In the genomic region with DNA sequence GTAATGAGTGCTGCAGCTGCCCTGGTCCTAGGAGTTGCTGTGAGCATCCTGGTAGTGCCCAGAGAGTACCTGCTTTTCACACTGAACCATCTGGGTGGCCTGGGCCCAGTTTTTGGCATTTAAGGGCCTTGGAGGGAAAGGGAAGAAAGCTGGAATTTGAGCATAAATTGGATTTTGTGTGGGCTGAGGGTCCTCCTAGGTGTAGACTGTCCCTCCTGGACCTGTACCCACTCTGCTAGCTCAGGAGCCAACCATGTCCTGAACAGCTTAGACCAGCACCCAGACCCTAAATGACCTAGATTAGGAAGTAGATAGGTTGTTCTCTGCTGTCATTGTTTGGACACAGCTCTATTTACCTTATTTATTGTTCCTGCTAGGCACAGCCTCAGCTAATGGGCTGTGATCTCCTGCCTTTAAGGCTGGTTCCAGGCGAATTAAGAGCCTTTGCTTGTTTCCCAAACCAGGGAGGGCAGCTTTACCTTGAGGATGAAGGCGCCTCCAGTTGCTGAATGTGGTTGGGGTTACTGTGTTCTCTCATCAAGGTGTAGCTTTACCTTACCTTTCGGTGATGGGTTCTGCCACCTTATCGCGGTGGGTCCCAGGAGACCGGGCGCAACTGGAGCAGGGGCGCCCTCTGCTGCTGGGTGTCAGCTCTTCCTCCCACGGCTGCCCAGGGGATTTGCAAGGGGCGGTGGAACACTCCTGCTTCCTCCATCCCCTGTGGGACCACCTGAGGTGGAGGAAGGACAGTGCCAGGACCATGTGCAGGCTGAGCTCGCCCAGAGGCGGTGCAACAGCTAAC, we compare ENCODE assay signal across 9 cellular contexts. TPM values are rescaled to one million over a fixed set of nuclear protein-coding genes. Genes with fewer than 3 reads are reported as not detected.
A peak's percentile ranks its signal among the peaks of the same experiment; 100 is the strongest.
DNase-seq lines count a peak whose midpoint lies in the region.
"Had no signal": no experiment of that assay in that cellular context is flagged by ENCODE, and none has a peak within 500 bp of the region (broad histone marks: within the 10 kb centered on the region; RNA-seq: fewer than 3 reads in every experiment).

No MANE protein-coding gene starts in this region.

- no peak overlapping the region for H2AK5ac ChIP-seq in mesendoderm (ENCODE audit: low read length)

- H3K23ac ChIP-seq in mesendoderm (ENCODE audit: low read length), result no peak overlapping the region

- no peak overlapping the region for H3K56ac ChIP-seq in mesendoderm (ENCODE audit: low read length)

- no peaks in the 10 kb centered on the region for H3K9me2 ChIP-seq in GM23248 (ENCODE audit: insufficient read depth)

- H4K20me1 ChIP-seq in BLaER1 (peaks cover 6% of the 10 kb centered on the region; the same call in 1 of the 2 replicates), GM23248 (ENCODE audit: insufficient read depth) (no peaks in the 10 kb centered on the region)

- 23 to 26% methylated on average over 12 of the region's 12 CpGs for WGBS in GM23248 (ENCODE audit: low coverage in 1 of 2, low lambda C conversion rate in 2 of 2, missing lambda C conversion rate in 2 of 2), 2 experiments
- no CpG with 5 or more reads among the region's 12 CpGs for WGBS in mesendoderm (ENCODE audit: extremely low coverage, insufficient coverage, low lambda C conversion rate)

- peaks cover 14% of the 10 kb centered on the region; the same call in 1 of the 2 replicates for H3F3A ChIP-seq in GM23248 (ENCODE audit: insufficient read depth)

- no peak overlapping the region for H2BK120ac ChIP-seq in mesendoderm (ENCODE audit: low read depth, low read length)

- peak overlapping the region; percentile 92 for H3K27ac Mint-ChIP-seq in activated CD4-positive, alpha-beta T cell treated with anti-CD3 and anti-CD28 coated beads, Interleukin-2, amount 10 ng/mL, durations not matched to agents 7 days and 5 days
- H3K27ac Mint-ChIP-seq: stimulated activated naive CD8-positive, alpha-beta T cell treated with anti-CD3 and anti-CD28 coated beads, Interleukin-15, Interleukin-2, amounts not matched to agents 100 ng/mL and 50 ng/mL, for 24 hours had no signal

- H2BK15ac ChIP-seq in mesendoderm (replicated peaks; ENCODE audit: low read depth), result no peak overlapping the region

- H3K4me1 ChIP-seq in BLaER1 (peaks cover 48% of the 10 kb centered on the region), GM23248 (ENCODE audit: insufficient read depth) (peaks cover 23% of the 10 kb centered on the region), mesendoderm (ENCODE audit: control insufficient read depth, low read depth, low read length) (no peaks in the 10 kb centered on the region)

- H2BK5ac ChIP-seq in mesendoderm (ENCODE audit: low read length), result no peak overlapping the region

- H3K36me3 ChIP-seq in BLaER1 (no peaks in the 10 kb centered on the region), GM23248 (ENCODE audit: low read depth) (no peaks in the 10 kb centered on the region), mesendoderm (ENCODE audit: control insufficient read depth, insufficient read depth, low read length) (no peaks in the 10 kb centered on the region)

- H3K27ac ChIP-seq in BLaER1 (no peak overlapping the region), GM23248 (no peak overlapping the region), mesendoderm (ENCODE audit: low read depth, low read length) (no peak overlapping the region)

- H3K27me3 Mint-ChIP-seq in activated CD4-positive, alpha-beta T cell treated with anti-CD3 and anti-CD28 coated beads, Interleukin-2, amount 10 ng/mL, durations not matched to agents 7 days and 5 days, result peaks cover 3% of the 10 kb centered on the region
- H3K27me3 Mint-ChIP-seq: stimulated activated naive CD8-positive, alpha-beta T cell treated with anti-CD3 and anti-CD28 coated beads, Interleukin-15, Interleukin-2, amounts not matched to agents 100 ng/mL and 50 ng/mL, for 24 hours had no signal

- H4K8ac ChIP-seq in mesendoderm (ENCODE audit: low read depth, low read length), result no peak overlapping the region

- peak; percentile 70 for DNase-seq in GM23248
- peak; percentile 55 for DNase-seq in NCI-H2227 treated with DMSO at 0.1 percent for 48 hours (lab: John Stamatoyannopoulos, UW)
- DNase-seq in activated CD4-positive, alpha-beta T cell treated with anti-CD3 and anti-CD28 coated beads, Interleukin-2, amount 10 ng/mL, durations not matched to agents 7 days and 5 days, result peak; percentile 79
- DNase-seq in dermis blood vessel endothelial cell, result peak; percentile 66
- peak; percentile 76 for DNase-seq in mesendoderm
- peak; percentile 54 to 56 for DNase-seq in stimulated activated CD8-positive, alpha-beta memory T cell treated with anti-CD3 and anti-CD28 coated beads, Interleukin-4, amount 100 ng/mL, for 1 hour (ENCODE audit: low read depth in 2 of 2, low spot score in 1 of 2)
- no peak for DNase-seq in SHP77 (lab: John Stamatoyannopoulos, UW)

- no peak overlapping the region for H2AFZ ChIP-seq in GM23248

- H3K4ac ChIP-seq in mesendoderm (ENCODE audit: low read depth, low read length), result no peak overlapping the region

- peak overlapping the region; percentile 66 for H3K4me2 ChIP-seq in BLaER1
- peak overlapping the region; percentile 18 for H3K4me2 ChIP-seq in GM23248 (ENCODE audit: unreplicated experiment)
- no peak overlapping the region for H3K4me2 ChIP-seq in mesendoderm (ENCODE audit: low read length)

- H3K9me3 ChIP-seq in BLaER1 (no peaks in the 10 kb centered on the region), GM23248 (ENCODE audit: low read depth) (no peaks in the 10 kb centered on the region)

- H3K4me3 Mint-ChIP-seq in activated CD4-positive, alpha-beta T cell treated with anti-CD3 and anti-CD28 coated beads, Interleukin-2, amount 10 ng/mL, durations not matched to agents 7 days and 5 days, result peak overlapping the region; percentile 76

- H3K36me3 Mint-ChIP-seq in activated CD4-positive, alpha-beta T cell treated with anti-CD3 and anti-CD28 coated beads, Interleukin-2, amount 10 ng/mL, durations not matched to agents 7 days and 5 days (ENCODE audit: low read depth), result peaks cover 21% of the 10 kb centered on the region

- H4K5ac ChIP-seq in mesendoderm (ENCODE audit: low read length), result no peak overlapping the region

- peaks cover 9% of the 10 kb centered on the region; the same call in 1 of the 2 replicates for H3K79me2 ChIP-seq in GM23248 (ENCODE audit: insufficient read depth)
- H3K79me2 ChIP-seq in mesendoderm (ENCODE audit: control insufficient read depth, insufficient read depth, low read length), result no peaks in the 10 kb centered on the region

- no peak overlapping the region for H3K18ac ChIP-seq in mesendoderm (ENCODE audit: low read length)

- H3K4me3 ChIP-seq in BLaER1 (no peak overlapping the region), GM23248 (no peak overlapping the region), mesendoderm (ENCODE audit: low read length) (no peak overlapping the region)

- H3K27me3 ChIP-seq in BLaER1 (no peaks in the 10 kb centered on the region), GM23248 (replicated peaks; ENCODE audit: insufficient read depth) (no peaks in the 10 kb centered on the region), mesendoderm (ENCODE audit: insufficient read depth, low read length, poor library complexity) (no peaks in the 10 kb centered on the region)

- CTCF ChIA-PET in activated CD4-positive, alpha-beta T cell treated with anti-CD3 and anti-CD28 coated beads, Interleukin-2, amount 10 ng/mL, durations not matched to agents 7 days and 5 days (lab: Charles Lee), result interaction anchor here (0.6 to 5.2 kb wide), 38 partner anchors 10 to 1533 kb away, joined by 3 to 60 read pairs (median 4); a partner anchor contains a TSS

- H3K79me1 ChIP-seq in mesendoderm (ENCODE audit: low read length), result no peaks in the 10 kb centered on the region

- peaks cover 89% of the 10 kb centered on the region for H3K4me1 Mint-ChIP-seq in activated CD4-positive, alpha-beta T cell treated with anti-CD3 and anti-CD28 coated beads, Interleukin-2, amount 10 ng/mL, durations not matched to agents 7 days and 5 days

- H3K9ac ChIP-seq in BLaER1 (no peak overlapping the region), GM23248 (no peak overlapping the region), mesendoderm (ENCODE audit: low read length) (no peak overlapping the region)

- no peaks in the 10 kb centered on the region for H3K9me3 Mint-ChIP-seq in activated CD4-positive, alpha-beta T cell treated with anti-CD3 and anti-CD28 coated beads, Interleukin-2, amount 10 ng/mL, durations not matched to agents 7 days and 5 days
- H3K9me3 Mint-ChIP-seq: stimulated activated naive CD8-positive, alpha-beta T cell treated with anti-CD3 and anti-CD28 coated beads, Interleukin-15, Interleukin-2, amounts not matched to agents 100 ng/mL and 50 ng/mL, for 24 hours had no signal

- in situ Hi-C loops in GM23248 (cut with MboI), result loop anchor here (25.0 kb wide), 1 partner anchor 874 kb away; no protein-coding TSS in a partner anchor

- POLR2A ChIA-PET in activated CD4-positive, alpha-beta T cell treated with anti-CD3 and anti-CD28 coated beads, Interleukin-2, amount 10 ng/mL, durations not matched to agents 7 days and 5 days (lab: Charles Lee), result no interaction called here

RNA-seq across cellular contexts. Expression of a gene that starts 34.4 kb away (rescaled TPM):
- total RNA-seq in GM23248 (2014; rRNA removed; shearing (Covaris generic)), result 45.4 and 47.7 TPM in 2 replicates
- polyA plus RNA-seq in GM23248 (2016; fragmentation: Nextera tagmentation; extraction: Ambion mirVana), result 18.9 and 20.3 TPM in 2 replicates
- total RNA-seq in activated CD4-positive, alpha-beta T cell treated with anti-CD3 and anti-CD28 coated beads, Interleukin-2, amount 10 ng/mL, durations not matched to agents 7 days and 5 days, result 10 to 100 TPM; 46.7 to 47.2 TPM
- 338 and 347 TPM in 2 replicates for total RNA-seq in dermis blood vessel endothelial cell
- polyA plus RNA-seq in mesendoderm (2013, experiment 1 of 2), result 25.4 TPM
- 26.4 TPM for polyA plus RNA-seq in mesendoderm (2013, experiment 2 of 2)

Comparison
In these comparisons a context has a peak if more than half of its experiments do, and no peak if none do; other contexts are left out.
1. DNase-seq: peak in GM23248 (single experiment), NCI-H2227 treated with DMSO at 0.1 percent for 48 hours (single experiment), activated CD4-positive, alpha-beta T cell treated with anti-CD3 and anti-CD28 coated beads, Interleukin-2, amount 10 ng/mL, durations not matched to agents 7 days and 5 days (single experiment), dermis blood vessel endothelial cell (single experiment), mesendoderm (single experiment) and stimulated activated CD8-positive, alpha-beta memory T cell treated with anti-CD3 and anti-CD28 coated beads, Interleukin-4, amount 100 ng/mL, for 1 hour (2 of 2); none in SHP77 (0 of 2).